23 cellular contexts compared by ENCODE assay signal in genomic region chr14:101227611-101228594, GRCh38.
DNase-seq lines count a peak whose midpoint lies in the region; ATAC-seq, FAIRE-seq and TF ChIP-seq lines count a peak whose summit lies in the region.
"Had no signal": no experiment of that assay in that cellular context is flagged by ENCODE, and none has a peak within 500 bp of the region (broad histone marks: within the 10 kb centered on the region; RNA-seq: fewer than 3 reads in every experiment).

No MANE protein-coding gene starts in this region.

- no peak for TF ChIP-seq POLR2A in right lobe of liver (IDR thresholded peaks at IDR 0.05)
- no peak for TF ChIP-seq POLR2A in HepG2 (IDR thresholded peaks at IDR 0.05; ENCODE audit: insufficient read depth in 1 of 2, low read depth in 2 of 2, low read length in 2 of 2)
- no peak for TF ChIP-seq POLR2A in uterus (IDR thresholded peaks at IDR 0.05)

- in situ Hi-C loops in HepG2 (cut with HindIII; ENCODE audit: extremely low pct_ligation_motif_present, low pct_unique_long_range_greater_than_20kb) (no loop called here), HAP-1 (cut with MboI; ENCODE audit: low sequenced_read_pairs) (no loop called here)

- peaks cover 17% of the 10 kb centered on the region for H3K4me1 Mint-ChIP-seq in mesothelial cell of epicardium
- H3K4me1 Mint-ChIP-seq: CD8-positive, alpha-beta memory T cell; IgD-negative memory B cell had no signal

- no peaks in the 10 kb centered on the region for H3K36me3 Mint-ChIP-seq in mesothelial cell of epicardium
- H3K36me3 Mint-ChIP-seq: CD8-positive, alpha-beta memory T cell; IgD-negative memory B cell had no signal

- TF ChIP-seq CTCF in right lobe of liver (IDR thresholded peaks at IDR 0.05) (no peak), HepG2 (CRISPR knock-in tag; IDR thresholded peaks at IDR 0.05) (no peak), mesothelial cell of epicardium (IDR thresholded peaks at IDR 0.05; ENCODE audit: unreplicated experiment) (no peak), uterus (IDR thresholded peaks at IDR 0.05) (no peak)

- H3K9ac ChIP-seq in HepG2 (ENCODE audit: insufficient read depth, low read depth, low read length), result no peak overlapping the region
- H3K9ac ChIP-seq: BLaER1 treated with 17β-estradiol and CSF1 and Interleukin-3, amounts not matched to agents 10 nM and 100 nM had no signal

- H2AFZ ChIP-seq in HepG2 (ENCODE audit: low read length), result no peak overlapping the region

- intact Hi-C loops in right lobe of liver (cut with DNase I), result loop anchor here in 1 of 2 donors (10.0 kb wide), 1 partner anchor 373 kb away; no protein-coding TSS in a partner anchor
- intact Hi-C loops in HepG2 (cut with micrococcal nuclease; ENCODE audit: unreplicated experiment), result no loop called here
- intact Hi-C loops in uterus (cut with DNase I; ENCODE audit: low total_unique reads), result no loop called here

- H3K4me1 ChIP-seq in right lobe of liver (peaks cover 0 to 9% (median 2%) of the 10 kb centered on the region in 4 donors), HepG2 (ENCODE audit: insufficient read depth, low read length) (peaks cover 59% of the 10 kb centered on the region), uterus (peaks cover 0 to 4% of the 10 kb centered on the region in 2 donors), HAP-1 (peaks cover 13% of the 10 kb centered on the region)

- DNase-seq in right lobe of liver (peak in 2 of 3 donors; percentile 31 to 39), HepG2 (ENCODE audit: low spot score) (no peak), ecto neural progenitor cell (ENCODE audit: low spot score) (peak; percentile 40), mesothelial cell of epicardium (ENCODE audit: low spot score in 2 of 2, unreplicated experiment in 2 of 2) (peak in 1 of 2 experiments; percentile 35), uterus (no peak), HAP-1 (ENCODE audit: low spot score in 2 of 2) (no peak), NOMO-1 treated with dmso at 0.1 percent for 144 hours (lab: John Stamatoyannopoulos, UW; ENCODE audit: unreplicated experiment) (no peak)
- no peak for DNase-seq in activated effector memory CD4-positive, alpha-beta T cell treated with Interleukin-2 at 50 U/mL for 16 hours
- DNase-seq: CD8-positive, alpha-beta memory T cell; DMS79 treated with DMSO at 0.1 percent for 48 hours; GDM1; GOT3; NCI-H1105 treated with DMSO at 0.1 percent for 48 hours; NCI-H1694 treated with DMSO at 0.1 percent for 48 hours; NCI-H69; NK-92 treated with Interleukin-12 subunit alpha and Interleukin-12 subunit beta, amount 100 ng/mL, for 24 hours; SIG-M5 had no signal

- ATAC-seq in right lobe of liver (no peak), HepG2 (no peak)

- CTCF ChIA-PET in HepG2 (lab: Yijun Ruan, JAX; ENCODE audit: low intra/inter-chr PET ratio, low total read pairs), result no interaction called here

- no peak overlapping the region for H3K4me3 ChIP-seq in right lobe of liver
- no peak overlapping the region for H3K4me3 ChIP-seq in HepG2 (replicated peaks in 1 of 3; ENCODE audit: insufficient read depth in 1 of 3, low read depth in 2 of 3, low read length in 3 of 3)
- H3K4me3 ChIP-seq in uterus, result no peak overlapping the region
- no peak overlapping the region for H3K4me3 ChIP-seq in HAP-1
- H3K4me3 ChIP-seq: BLaER1 treated with 17β-estradiol and CSF1 and Interleukin-3, amounts not matched to agents 10 nM and 100 nM had no signal

- POLR2A ChIA-PET in HepG2 (lab: Yijun Ruan, JAX), result no interaction called here

- no peak for FAIRE-seq in HepG2 (lab: Jason Lieb, UNC)
- FAIRE-seq: A204.1, D721Med, GM12891, GM18507 had no signal

- peaks cover 2% of the 10 kb centered on the region for H3K27me3 Mint-ChIP-seq in mesothelial cell of epicardium (ENCODE audit: low read depth)
- H3K27me3 Mint-ChIP-seq: IgD-negative memory B cell had no signal

- no peak overlapping the region for H3K27ac ChIP-seq in right lobe of liver
- no peak overlapping the region for H3K27ac ChIP-seq in HepG2 (ENCODE audit: extremely low read length, insufficient read depth, low read length)
- H3K27ac ChIP-seq in uterus, result peak overlapping the region; percentile 71 to 80
- H3K27ac ChIP-seq: BLaER1 treated with 17β-estradiol and CSF1 and Interleukin-3, amounts not matched to agents 10 nM and 100 nM had no signal

- H3K79me2 ChIP-seq in HepG2 (ENCODE audit: insufficient read depth, low read length), result no peaks in the 10 kb centered on the region

- BruUV-seq in HepG2 (replicated peaks; lab: Mats Ljungman, UMichigan), result no TSS peak

- H3K9me3 Mint-ChIP-seq in mesothelial cell of epicardium, result no peaks in the 10 kb centered on the region
- H3K9me3 Mint-ChIP-seq: CD8-positive, alpha-beta memory T cell; IgD-negative memory B cell had no signal

- TF ChIP-seq EP300 in HepG2 (IDR thresholded peaks at IDR 0.05; ENCODE audit: low read depth in 2 of 2, low read length in 2 of 2) (no peak), HepG2 (CRISPR knock-in tag; IDR thresholded peaks at IDR 0.05; ENCODE audit: borderline replicate concordance) (no peak)

- H3K27me3 ChIP-seq in right lobe of liver (no peaks in the 10 kb centered on the region), HepG2 (ENCODE audit: control insufficient read depth in 1 of 2, insufficient read depth in 2 of 2, low read length in 2 of 2) (peaks cover 0 to 10% of the 10 kb centered on the region in 2 experiments; a peak in 3 of 5 replicates), uterus (no peaks in the 10 kb centered on the region), HAP-1 (ENCODE audit: low read depth) (no peaks in the 10 kb centered on the region)

- no peaks in the 10 kb centered on the region for H3K36me3 ChIP-seq in right lobe of liver
- no peaks in the 10 kb centered on the region for H3K36me3 ChIP-seq in HepG2 (replicated peaks in 1 of 2; ENCODE audit: control insufficient read depth in 1 of 2, insufficient read depth in 2 of 2, low read length in 2 of 2)
- no peaks in the 10 kb centered on the region for H3K36me3 ChIP-seq in uterus
- H3K36me3 ChIP-seq in HAP-1 (replicated peaks), result no peaks in the 10 kb centered on the region
- H3K36me3 ChIP-seq: BLaER1 treated with 17β-estradiol and CSF1 and Interleukin-3, amounts not matched to agents 10 nM and 100 nM had no signal

- H3K4me3 Mint-ChIP-seq in mesothelial cell of epicardium, result no peak overlapping the region
- H3K4me3 Mint-ChIP-seq: CD8-positive, alpha-beta memory T cell; IgD-negative memory B cell had no signal

- no peak overlapping the region for H3K4me2 ChIP-seq in HepG2 (ENCODE audit: low read depth, low read length)

- 83% methylated on average over 14 of the region's 41 CpGs for WGBS in right lobe of liver (ENCODE audit: insufficient coverage, low coverage, low lambda C conversion rate, missing lambda C conversion rate)
- 82% methylated on average over 27 of the region's 41 CpGs for WGBS in HepG2 (ENCODE audit: low lambda C conversion rate)

- TF ChIP-seq RAD21 in HepG2 (CRISPR knock-in tag; IDR thresholded peaks at IDR 0.05), result no peak

- peak overlapping the region; percentile 75 for H3K27ac Mint-ChIP-seq in mesothelial cell of epicardium
- H3K27ac Mint-ChIP-seq: CD8-positive, alpha-beta memory T cell had no signal

- H4K20me1 ChIP-seq in HepG2 (ENCODE audit: insufficient read depth, low read length), result no peaks in the 10 kb centered on the region

- H3K9me3 ChIP-seq in right lobe of liver (no peaks in the 10 kb centered on the region), HepG2 (ENCODE audit: low read length) (no peaks in the 10 kb centered on the region), uterus (no peaks in the 10 kb centered on the region), HAP-1 (no peaks in the 10 kb centered on the region)
- H3K9me3 ChIP-seq: BLaER1 treated with 17β-estradiol and CSF1 and Interleukin-3, amounts not matched to agents 10 nM and 100 nM had no signal

TF ChIP-seq in HepG2, 621 proteins besides CTCF, POLR2A, EP300 and RAD21 (continues in another document):
- TF ChIP-seq RNF2 (conservative IDR thresholded peaks at IDR 0.05; ENCODE audit: low read depth), result no peak
- TF ChIP-seq ESRRA (CRISPR knock-in tag; IDR thresholded peaks at IDR 0.05; ENCODE audit: low read depth), result no peak
- no peak for TF ChIP-seq ZNF513 (CRISPR knock-in tag; conservative IDR thresholded peaks at IDR 0.05)
- no peak for TF ChIP-seq ZBTB4 (CRISPR knock-in tag; IDR thresholded peaks at IDR 0.05; ENCODE audit: borderline replicate concordance)
- TF ChIP-seq KLF12 (CRISPR knock-in tag; IDR thresholded peaks at IDR 0.05; ENCODE audit: borderline replicate concordance), result no peak
- no peak for TF ChIP-seq ZNF652 (CRISPR knock-in tag; IDR thresholded peaks at IDR 0.05; ENCODE audit: borderline replicate concordance, low read depth)

Comparison
In these comparisons a context has a peak if more than half of its experiments do, and no peak if none do; other contexts are left out.
1. DNase-seq: peak in right lobe of liver (2 of 3) and ecto neural progenitor cell (single experiment); none in HepG2 (single experiment), uterus (0 of 2), activated effector memory CD4-positive, alpha-beta T cell treated with Interleukin-2 at 50 U/mL for 16 hours (single experiment), HAP-1 (0 of 2) and NOMO-1 treated with dmso at 0.1 percent for 144 hours (single experiment).
2. H3K27ac ChIP-seq: peak in uterus (2 of 2); none in right lobe of liver (0 of 3) and HepG2 (single experiment).